ENCODE assay signal across 8 cellular contexts in genomic region chr17:32126746-32127145, GRCh38. TPM values are rescaled to one million over a fixed set of nuclear protein-coding genes. Genes with fewer than 3 reads are reported as not detected.
DNase-seq lines count a peak whose midpoint lies in the region; ATAC-seq, FAIRE-seq and TF ChIP-seq lines count a peak whose summit lies in the region.

No MANE protein-coding gene starts in this region.

- peak overlapping the region; percentile 32 to 96 (median 93) for H3K4me3 Mint-ChIP-seq in CD8-positive, alpha-beta memory T cell

- peak overlapping the region; percentile 94 for H3K4me3 ChIP-seq in CD8-positive, alpha-beta memory T cell (ENCODE audit: low read length)
- H3K4me3 ChIP-seq in PC-9 (peak overlapping the region; percentile 67; the same call in 1 of the 2 replicates), endothelial cell of umbilical vein (replicated peaks in 1 of 3; ENCODE audit: insufficient read depth in 1 of 3, low read depth in 1 of 3, low read length in 3 of 3) (no peak overlapping the region), prostate gland (no peak overlapping the region)

- FAIRE-seq in endothelial cell of umbilical vein (lab: Jason Lieb, UNC): peak; percentile 35

- H3K4me2 ChIP-seq in PC-9 (peak overlapping the region; percentile 76), endothelial cell of umbilical vein (ENCODE audit: insufficient read depth, low read length) (peak overlapping the region; percentile 78)

- no peaks in the 10 kb centered on the region for H3K27me3 ChIP-seq in CD8-positive, alpha-beta memory T cell (ENCODE audit: insufficient read depth, low read length, poor library complexity, severe bottlenecking)
- H3K27me3 ChIP-seq in PC-9 (ENCODE audit: insufficient read depth, low read depth) (no peaks in the 10 kb centered on the region), endothelial cell of umbilical vein (ENCODE audit: control insufficient read depth in 2 of 2, insufficient read depth in 2 of 2, low read length in 2 of 2) (no peaks in the 10 kb centered on the region), prostate gland (replicated peaks; ENCODE audit: insufficient read depth) (no peaks in the 10 kb centered on the region)

- H3K27ac ChIP-seq in CD8-positive, alpha-beta memory T cell (ENCODE audit: low read depth, low read length): no peak overlapping the region
- peak overlapping the region; percentile 16; the same call in 1 of the 2 replicates for H3K27ac ChIP-seq in PC-9
- no peak overlapping the region for H3K27ac ChIP-seq in endothelial cell of umbilical vein (ENCODE audit: insufficient read depth, low read depth, low read length)
- H3K27ac ChIP-seq in prostate gland: peak overlapping the region; percentile 79 to 89

- H3K9me3 ChIP-seq in CD8-positive, alpha-beta memory T cell (ENCODE audit: low read length): no peaks in the 10 kb centered on the region
- H3K9me3 ChIP-seq in PC-9 (ENCODE audit: insufficient read depth, low read depth) (no peaks in the 10 kb centered on the region), endothelial cell of umbilical vein (replicated peaks; ENCODE audit: control insufficient read depth, insufficient read depth, low read length) (no peaks in the 10 kb centered on the region), prostate gland (no peaks in the 10 kb centered on the region)

- H3K9me1 ChIP-seq in endothelial cell of umbilical vein (replicated peaks; ENCODE audit: control insufficient read depth, extremely low read depth, insufficient read depth, low read length): no peaks in the 10 kb centered on the region

- dilution Hi-C loops in endothelial cell of umbilical vein (cut with MboI; ENCODE audit: extremely low pct_ligation_motif_present, low sequenced_read_pairs): no loop called here

- peaks cover 4% of the 10 kb centered on the region; the same call in 1 of the 2 replicates for H3F3A ChIP-seq in PC-9 (ENCODE audit: insufficient read depth, low read depth)

- H3K9me3 Mint-ChIP-seq in CD8-positive, alpha-beta memory T cell: no peaks in the 10 kb centered on the region

- BruUV-seq in PC-9 (replicated peaks; lab: Mats Ljungman, UMichigan) (no TSS peak), endothelial cell of umbilical vein (replicated peaks; lab: Mats Ljungman, UMichigan) (no TSS peak)

- DNase-seq in CD8-positive, alpha-beta memory T cell: no peak
- DNase-seq in PC-9: no peak
- DNase-seq in endothelial cell of umbilical vein (ENCODE audit: low read depth, low spot score): no peak
- no peak for DNase-seq in prostate gland (ENCODE audit: low spot score)
- no peak for DNase-seq in NCI-H1048 (lab: John Stamatoyannopoulos, UW)
- no peak for DNase-seq in NCI-H1694 treated with DMSO at 0.1 percent for 48 hours (lab: John Stamatoyannopoulos, UW)
- DNase-seq in DMS153 (lab: John Stamatoyannopoulos, UW): no peak

- H3K79me2 ChIP-seq in PC-9 (ENCODE audit: low read depth): no peaks in the 10 kb centered on the region
- H3K79me2 ChIP-seq in endothelial cell of umbilical vein (ENCODE audit: control insufficient read depth, insufficient read depth, low read length): no peaks in the 10 kb centered on the region

- peaks cover 0 to 11% (median 0%) of the 10 kb centered on the region in 3 donors for H3K36me3 Mint-ChIP-seq in CD8-positive, alpha-beta memory T cell

- H3K27ac Mint-ChIP-seq in CD8-positive, alpha-beta memory T cell: peak overlapping the region; percentile 79 to 98 (median 96)

- no peaks in the 10 kb centered on the region for H3K27me3 Mint-ChIP-seq in CD8-positive, alpha-beta memory T cell

- no peak for ATAC-seq in GM21825 (IDR thresholded peaks at IDR 0.05; ENCODE audit: unreplicated experiment)

- no peaks in the 10 kb centered on the region for H3K9me2 ChIP-seq in PC-9 (ENCODE audit: insufficient read depth)

- no peak overlapping the region for H3K9ac ChIP-seq in endothelial cell of umbilical vein (replicated peaks; ENCODE audit: extremely low read depth, insufficient read depth, low read length)

- TF ChIP-seq POLR2A in endothelial cell of umbilical vein (IDR thresholded peaks at IDR 0.05; ENCODE audit: low read depth, low read length): no peak
- TF ChIP-seq POLR2A in prostate gland (IDR thresholded peaks at IDR 0.05): no peak

- intact Hi-C loops in PC-9 (cut with micrococcal nuclease; ENCODE audit: unreplicated experiment) (no loop called here), endothelial cell of umbilical vein (cut with micrococcal nuclease) (no loop called here), prostate gland (cut with DNase I) (no loop called here)

- H2AFZ ChIP-seq in PC-9 (peak overlapping the region; percentile 76; the same call in 1 of the 2 replicates), endothelial cell of umbilical vein (ENCODE audit: low read depth, low read length) (peak overlapping the region; percentile 49)

- POLR2A ChIA-PET in CD8-positive, alpha-beta memory T cell (lab: Charles Lee): interaction anchor here (1.1 kb wide), 1 partner anchor 190 kb away, joined by 3 read pairs; no protein-coding TSS in a partner anchor
- POLR2A ChIA-PET in PC-9 (lab: Charles Lee; ENCODE audit: unreplicated experiment): no interaction called here
- POLR2A ChIA-PET in endothelial cell of umbilical vein (lab: Charles Lee): no interaction called here

- WGBS in prostate gland: 94% methylated on average over 8 of the region's 8 CpGs

- H3K36me3 ChIP-seq in CD8-positive, alpha-beta memory T cell (ENCODE audit: insufficient read depth, low read length): no peaks in the 10 kb centered on the region
- no peaks in the 10 kb centered on the region for H3K36me3 ChIP-seq in PC-9 (ENCODE audit: low read depth)
- no peaks in the 10 kb centered on the region for H3K36me3 ChIP-seq in endothelial cell of umbilical vein (ENCODE audit: control insufficient read depth in 2 of 2, extremely low read depth in 1 of 2, insufficient read depth in 2 of 2, low read length in 2 of 2)
- H3K36me3 ChIP-seq in prostate gland: no peaks in the 10 kb centered on the region

- H4K20me1 ChIP-seq in PC-9 (ENCODE audit: insufficient read depth) (no peaks in the 10 kb centered on the region), endothelial cell of umbilical vein (replicated peaks; ENCODE audit: control insufficient read depth, extremely low read depth, insufficient read depth, low read length) (no peaks in the 10 kb centered on the region)

- CTCF ChIA-PET in CD8-positive, alpha-beta memory T cell (lab: Charles Lee): interaction anchor here (1.8 to 7.3 kb wide), 2 partner anchors 14 to 120 kb away, joined by 5 to 64 read pairs; partner anchors contain the start of genes LRRC37B and RHOT1
- CTCF ChIA-PET in PC-9 (lab: Charles Lee): no interaction called here
- CTCF ChIA-PET in endothelial cell of umbilical vein (lab: Charles Lee): interaction anchor here (0.9 to 1.5 kb wide), 2 partner anchors 9 to 121 kb away, joined by 3 to 4 read pairs; no protein-coding TSS in a partner anchor

- TF ChIP-seq CTCF in PC-9 (conservative IDR thresholded peaks at IDR 0.05) (no peak), endothelial cell of umbilical vein (IDR thresholded peaks at IDR 0.05; ENCODE audit: extremely low read depth in 1 of 2, insufficient read depth in 1 of 2, low read depth in 1 of 2, low read length in 2 of 2) (no peak), prostate gland (IDR thresholded peaks at IDR 0.05) (no peak)

- H3K4me1 Mint-ChIP-seq in CD8-positive, alpha-beta memory T cell: peaks cover 14 to 31% (median 25%) of the 10 kb centered on the region in 3 donors

- peaks cover 18% of the 10 kb centered on the region for H3K4me1 ChIP-seq in CD8-positive, alpha-beta memory T cell (ENCODE audit: insufficient read depth, low read length)
- H3K4me1 ChIP-seq in PC-9 (replicated peaks; ENCODE audit: insufficient read depth): peaks cover 10% of the 10 kb centered on the region; the same call in 1 of the 2 replicates
- H3K4me1 ChIP-seq in endothelial cell of umbilical vein (ENCODE audit: control insufficient read depth, extremely low read depth, insufficient read depth, low read length): peaks cover 4% of the 10 kb centered on the region
- peaks cover 3% of the 10 kb centered on the region for H3K4me1 ChIP-seq in prostate gland (replicated peaks)

TF ChIP-seq in endothelial cell of umbilical vein, 7 proteins besides CTCF, POLR2A, EP300 and RAD21:
- TF ChIP-seq FOS (IDR thresholded peaks at IDR 0.05; ENCODE audit: borderline replicate concordance, insufficient read depth, low read length): no peak
- no peak for TF ChIP-seq POLR2AphosphoS5 (IDR thresholded peaks at IDR 0.05; ENCODE audit: insufficient read depth, low read depth, low read length)
- TF ChIP-seq MYC (IDR thresholded peaks at IDR 0.05; ENCODE audit: low read depth, low read length): no peak
- TF ChIP-seq EZH2 (IDR thresholded peaks at IDR 0.05; ENCODE audit: borderline replicate concordance, low read depth, low read length, severe bottlenecking): no peak
- TF ChIP-seq JUN (IDR thresholded peaks at IDR 0.05; ENCODE audit: borderline replicate concordance, insufficient read depth, insufficient read length, low read depth): no peak
- no peak for TF ChIP-seq MAX (IDR thresholded peaks at IDR 0.05; ENCODE audit: insufficient read depth, insufficient read length)
- TF ChIP-seq GATA2 (IDR thresholded peaks at IDR 0.05; ENCODE audit: insufficient read depth, insufficient read length, low read depth, low read length): no peak
TF ChIP-seq in endothelial cell of umbilical vein: peak in this region for 0.

RNA-seq across cellular contexts. Expression of gene RHOT1, which starts 15.6 kb away (rescaled TPM):
- total RNA-seq in CD8-positive, alpha-beta memory T cell: 10 to 100 TPM; 20.6 to 22.5 TPM
- 31.2 TPM for polyA plus RNA-seq in CD8-positive, alpha-beta memory T cell
- total RNA-seq in PC-9 (2021) (20.4 and 28.3 TPM in 2 replicates), endothelial cell of umbilical vein (22.0 and 23.5 TPM in 2 replicates), prostate gland (10 to 100 TPM; 31.7 to 60.8 TPM)
- 22.1 and 28.8 TPM in 2 replicates for polyA plus RNA-seq in endothelial cell of umbilical vein
- 30.1 and 30.5 TPM in 2 replicates for polyA plus RNA-seq in endothelial cell of umbilical vein (2011; cell fraction: cytosol; rRNA removed)
- polyA plus RNA-seq in endothelial cell of umbilical vein (2011; cell fraction: nucleus; rRNA removed): 35.8 and 46.0 TPM in 2 replicates
- polyA plus RNA-seq in endothelial cell of umbilical vein (2012): 22.4 and 26.7 TPM in 2 replicates
- 40.0 and 41.7 TPM in 2 replicates for polyA minus RNA-seq in endothelial cell of umbilical vein
- polyA minus RNA-seq in endothelial cell of umbilical vein (2011; cell fraction: cytosol; rRNA and poly(A)+ RNA removed): 18.0 TPM
- 47.5 and 66.6 TPM in 2 replicates for polyA minus RNA-seq in endothelial cell of umbilical vein (2011; cell fraction: nucleus; rRNA and poly(A)+ RNA removed)

Comparison
In these comparisons a context has a peak if more than half of its experiments do, and no peak if none do; other contexts are left out.
1. H3K27ac ChIP-seq: peak in PC-9 (single experiment) and prostate gland (2 of 2); none in CD8-positive, alpha-beta memory T cell (single experiment) and endothelial cell of umbilical vein (single experiment).
2. H3K4me3 ChIP-seq: peak in CD8-positive, alpha-beta memory T cell (single experiment) and PC-9 (single experiment); none in endothelial cell of umbilical vein (0 of 3) and prostate gland (0 of 2).